28 cellular contexts compared by ENCODE assay signal in the genomic region with DNA sequence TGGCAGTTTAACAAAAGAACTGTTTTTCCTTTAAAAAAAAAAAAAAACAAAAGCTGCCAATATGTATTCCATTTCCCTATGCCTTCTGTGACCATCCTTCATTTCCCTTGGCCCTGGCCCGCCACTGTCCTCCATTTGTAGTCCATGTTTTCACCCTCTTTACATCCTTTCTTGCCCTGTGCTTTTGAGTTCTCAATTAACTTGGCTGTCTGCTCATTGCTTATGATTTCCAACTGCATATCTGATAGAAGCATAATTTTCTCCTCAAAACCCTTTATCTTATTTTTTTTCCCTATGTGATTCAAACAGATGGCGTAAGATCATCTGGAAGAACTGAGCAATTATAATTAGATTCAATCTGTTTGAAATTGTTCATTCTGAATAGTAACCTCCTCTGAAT.
"Had no signal": no experiment of that assay in that cellular context is flagged by ENCODE, and none has a peak within 500 bp of the region (broad histone marks: within the 10 kb centered on the region; RNA-seq: fewer than 3 reads in every experiment).

No MANE protein-coding gene starts in this region.

- ATAC-seq: activated CD4-positive, alpha-beta T cell treated with anti-CD3 and anti-CD28 coated beads for 36 hours; activated CD8-positive, alpha-beta memory T cell treated with anti-CD3 and anti-CD28 coated beads, Interleukin-2, amount 10 ng/mL, durations not matched to agents 7 days and 5 days; activated CD8-positive, alpha-beta T cell treated with anti-CD3 and anti-CD28 coated beads, Interleukin-2, amount 10 ng/mL, durations not matched to agents 7 days and 5 days; activated naive CD8-positive, alpha-beta T cell treated with anti-CD3 and anti-CD28 coated beads, Interleukin-2, amount 50 U/mL, for 24 hours; body of pancreas; esophagus mucosa; foreskin keratinocyte; gastrocnemius medialis; heart left ventricle had no signal

- H3K27me3 ChIP-seq: adrenal gland, body of pancreas, colonic mucosa, dorsolateral prefrontal cortex, foreskin keratinocyte, gastrocnemius medialis, heart left ventricle had no signal

- H3K4me3 ChIP-seq: adrenal gland, body of pancreas, colonic mucosa, dorsolateral prefrontal cortex, gastrocnemius medialis, heart left ventricle had no signal

- DNase-seq: activated CD4-positive, alpha-beta memory T cell treated with anti-CD3 and anti-CD28 coated beads for 36 hours; activated CD4-positive, alpha-beta T cell treated with anti-CD3 and anti-CD28 coated beads for 36 hours; activated CD4-positive, alpha-beta T cell treated with anti-CD3 and anti-CD28 coated beads, Interleukin-2, amount 10 ng/mL, durations not matched to agents 24 days and 14 days; activated CD4-positive, CD25-positive, alpha-beta regulatory T cell; activated CD4-positive, CD25-positive, alpha-beta regulatory T cell treated with anti-CD3 and anti-CD28 coated beads, Interleukin-2, amount 50 U/mL, for 72 hours; activated CD8-positive, alpha-beta memory T cell treated with anti-CD3 and anti-CD28 coated beads, Interleukin-2, amount 10 ng/mL, durations not matched to agents 7 days and 5 days; activated CD8-positive, alpha-beta memory T cell treated with anti-CD3 and anti-CD28 coated beads, Interleukin-2, amount 50 U/mL, for 4 hours; activated CD8-positive, alpha-beta T cell treated with anti-CD3 and anti-CD28 coated beads, Interleukin-2, amount 10 ng/mL, durations not matched to agents 7 days and 5 days; activated effector memory CD4-positive, alpha-beta T cell treated with anti-CD3 and anti-CD28 coated beads, Interleukin-2, amount 50 U/mL, for 16 hours; activated naive CD4-positive, alpha-beta T cell treated with anti-CD3 and anti-CD28 coated beads for 36 hours; activated naive CD8-positive, alpha-beta T cell treated with anti-CD3 and anti-CD28 coated beads for 36 hours; activated naive CD8-positive, alpha-beta T cell treated with anti-CD3 and anti-CD28 coated beads, Interleukin-2, amount 50 U/mL, for 24 hours; activated T-cell treated with anti-CD3 and anti-CD28 coated beads, Interleukin-2, amount 50 U/mL, for 1 hour; activated T-cell treated with anti-CD3 and anti-CD28 coated beads, Interleukin-2, amount 50 U/mL, for 48 hours; adrenal gland; amygdala; aorta; body of pancreas; colonic mucosa; dorsolateral prefrontal cortex; effector memory CD4-positive, alpha-beta T cell; endodermal cell; foreskin keratinocyte; gastrocnemius medialis; glutamatergic neuron; heart left ventricle; T-helper 2 cell had no signal

- H3K27ac ChIP-seq: adrenal gland, body of pancreas, colonic mucosa, foreskin keratinocyte, gastrocnemius medialis, heart left ventricle had no signal

- H3K36me3 ChIP-seq: adrenal gland, colonic mucosa, gastrocnemius medialis had no signal

- H3K4me1 ChIP-seq: adrenal gland, body of pancreas, colonic mucosa, foreskin keratinocyte, gastrocnemius medialis, heart left ventricle had no signal

- H3K9me3 ChIP-seq: adrenal gland, body of pancreas, colonic mucosa, gastrocnemius medialis, heart left ventricle had no signal
